9 cellular contexts compared by ENCODE assay signal in genomic region chr11:2725367-2726300, GRCh38. TPM values are rescaled to one million over a fixed set of nuclear protein-coding genes. Genes with fewer than 3 reads are reported as not detected.
DNase-seq lines count a peak whose midpoint lies in the region; ATAC-seq and TF ChIP-seq lines count a peak whose summit lies in the region.
"Had no signal": no experiment of that assay in that cellular context is flagged by ENCODE, and none has a peak within 500 bp of the region (broad histone marks: within the 10 kb centered on the region; RNA-seq: fewer than 3 reads in every experiment).

No MANE protein-coding gene starts in this region.

- TF ChIP-seq CTCF in Peyer's patch (IDR thresholded peaks at IDR 0.05): no peak
- no peak for TF ChIP-seq CTCF in upper lobe of right lung (IDR thresholded peaks at IDR 0.05)
- TF ChIP-seq CTCF in BE2C (IDR thresholded peaks at IDR 0.05; ENCODE audit: low read depth, low read length): no peak

- peak overlapping the region in 1 of 4 donors; percentile 46 for H3K27ac ChIP-seq in Peyer's patch
- H3K27ac ChIP-seq in upper lobe of right lung: peak overlapping the region; percentile 36

- H3K4me1 ChIP-seq in Peyer's patch: peaks cover 0 to 19% (median 0%) of the 10 kb centered on the region in 4 donors
- H3K4me1 ChIP-seq in upper lobe of right lung: no peaks in the 10 kb centered on the region
- H3K4me1 ChIP-seq in BE2C: 0 out of 2 replicates have a peak, but pooled peaks cover 3% of the 10 kb centered on the region

- no peak for TF ChIP-seq POLR2A in Peyer's patch (IDR thresholded peaks at IDR 0.05)

- peak; percentile 18 for ATAC-seq in upper lobe of right lung

- no peaks in the 10 kb centered on the region for H3K36me3 ChIP-seq in Peyer's patch
- H3K36me3 ChIP-seq in upper lobe of right lung: no peaks in the 10 kb centered on the region
- H3K36me3 ChIP-seq in BE2C: no peaks in the 10 kb centered on the region

- H3K27me3 ChIP-seq in Peyer's patch (no peaks in the 10 kb centered on the region), upper lobe of right lung (no peaks in the 10 kb centered on the region), BE2C (no peaks in the 10 kb centered on the region)

- no peak overlapping the region for H3K4me3 ChIP-seq in Peyer's patch
- H3K4me3 ChIP-seq in upper lobe of right lung: no peak overlapping the region
- no peak overlapping the region for H3K4me3 ChIP-seq in BE2C (ENCODE audit: low read depth, low read length)

- DNase-seq in Peyer's patch (peak in 2 of 3 donors; percentile 66 to 69), fibroblast of the conjunctiva (ENCODE audit: low read depth) (peak; percentile 85), myocyte (ENCODE audit: low read depth) (peak; percentile 41), upper lobe of right lung (no peak), Ammon's horn (ENCODE audit: low spot score) (no peak), putamen (ENCODE audit: low spot score) (no peak), BE2C (no peak)
- DNase-seq: HFFc6, OCI-M1 had no signal

- H3K9me3 ChIP-seq in Peyer's patch (no peaks in the 10 kb centered on the region), upper lobe of right lung (no peaks in the 10 kb centered on the region), BE2C (no peaks in the 10 kb centered on the region)

- intact Hi-C loops in upper lobe of right lung (cut with DNase I): no loop called here

RNA-seq across cellular contexts. Expression of gene KCNQ1OT1, which starts 25.8 kb away (rescaled TPM):
- total RNA-seq in Peyer's patch (1 to 10 TPM; 3.2 to 6.2 (median 4.5) TPM), myocyte (2.5 TPM in 2 replicates), upper lobe of right lung (2.0 TPM)
- polyA plus RNA-seq in myocyte (2012): 0.47 TPM
- polyA plus RNA-seq in BE2C (2012; ENCODE audit: insufficient read depth, insufficient read length, low read depth): 0.43 TPM

Comparison
In these comparisons a context has a peak if more than half of its experiments do, and no peak if none do; other contexts are left out.
1. DNase-seq: peak in Peyer's patch (2 of 3), fibroblast of the conjunctiva (single experiment) and myocyte (single experiment); none in upper lobe of right lung (single experiment), Ammon's horn (single experiment), putamen (single experiment) and BE2C (single experiment).